Comparison of ENCODE assay signal across 8 cellular contexts in the genomic region with DNA sequence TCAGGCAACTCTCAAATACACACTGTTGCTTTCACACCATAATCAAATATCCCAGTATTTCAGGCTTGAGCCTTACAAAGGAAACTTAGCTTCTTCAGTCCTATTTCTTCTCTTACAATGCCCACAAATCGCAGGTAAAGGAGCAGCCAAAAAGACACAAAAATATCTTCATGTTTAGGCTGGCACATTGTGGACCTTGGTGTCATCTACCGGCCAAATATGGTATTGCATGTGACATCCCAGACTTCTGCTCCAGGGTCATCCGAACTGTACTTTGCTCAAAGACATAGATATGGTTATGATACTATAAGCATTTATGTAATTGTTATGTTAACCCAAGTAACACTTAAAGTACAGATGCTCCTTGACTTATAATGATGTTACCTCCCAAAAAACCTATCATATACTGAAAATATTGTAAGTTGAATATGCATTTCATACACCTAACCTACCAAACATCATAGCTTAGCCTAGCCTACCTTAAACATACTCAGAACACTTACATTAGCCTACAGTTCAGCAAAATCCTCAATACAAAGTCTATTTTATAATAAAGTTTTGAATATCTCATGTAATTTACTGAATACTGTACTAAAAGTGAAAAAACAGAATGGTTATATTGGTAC. TPM values are rescaled to one million over a fixed set of nuclear protein-coding genes. Genes with fewer than 3 reads are reported as not detected.
DNase-seq lines count a peak whose midpoint lies in the region; ATAC-seq and TF ChIP-seq lines count a peak whose summit lies in the region.

No MANE protein-coding gene starts in this region.

- H3K36me3 ChIP-seq in effector memory CD4-positive, alpha-beta T cell (ENCODE audit: control insufficient read depth, insufficient read depth, low read length): no peaks in the 10 kb centered on the region
- no peaks in the 10 kb centered on the region for H3K36me3 ChIP-seq in mucosa of descending colon (ENCODE audit: low read depth)

- peaks cover 3% of the 10 kb centered on the region for H3K27me3 ChIP-seq in effector memory CD4-positive, alpha-beta T cell (replicated peaks; ENCODE audit: control insufficient read depth, insufficient read depth, low read length, poor library complexity, severe bottlenecking)

- H3K9me3 ChIP-seq in effector memory CD4-positive, alpha-beta T cell (ENCODE audit: control insufficient read depth, low read length): no peaks in the 10 kb centered on the region
- H3K9me3 ChIP-seq in mucosa of descending colon: no peaks in the 10 kb centered on the region

- DNase-seq in AG09319 (ENCODE audit: extremely low read depth, low read depth) (peak; percentile 16), NCI-H345 treated with DMSO at 0.1 percent for 48 hours (lab: John Stamatoyannopoulos, UW; ENCODE audit: unreplicated experiment) (peak; percentile 19), mucosa of descending colon (peak in 1 of 3 donors; percentile 75), COR-L47 (lab: John Stamatoyannopoulos, UW) (no peak)
- peak; percentile 38 to 51 for DNase-seq in activated CD4-positive, alpha-beta T cell treated with anti-CD3 and anti-CD28 coated beads, Interleukin-2, amount 50 U/mL, for 4 hours
- DNase-seq in effector memory CD4-positive, alpha-beta T cell: peak; percentile 6 to 24 (median 11)
- peak; percentile 46 for DNase-seq in stimulated activated naive CD8-positive, alpha-beta T cell treated with anti-CD3 and anti-CD28 coated beads, Interleukin-15, Interleukin-2, amounts not matched to agents 100 U/mL and 50 U/mL, for 24 hours

- ATAC-seq in GM18502 (IDR thresholded peaks at IDR 0.05; ENCODE audit: poor library complexity, unreplicated experiment) (peak; percentile 50), mucosa of descending colon (peak; percentile 75)
- no peak for ATAC-seq in stimulated activated naive CD8-positive, alpha-beta T cell treated with anti-CD3 and anti-CD28 coated beads, Interleukin-15, Interleukin-2, amounts not matched to agents 100 U/mL and 50 U/mL, for 24 hours

- H3K4me3 ChIP-seq in effector memory CD4-positive, alpha-beta T cell (ENCODE audit: insufficient read depth, low read depth, low read length, poor library complexity, severe bottlenecking): no peak overlapping the region
- H3K4me3 ChIP-seq in mucosa of descending colon: no peak overlapping the region

- intact Hi-C loops in mucosa of descending colon (cut with DNase I, micrococcal nuclease): loop anchor here in 1 of 2 donors (5.0 kb wide), 1 partner anchor 907 kb away; no protein-coding TSS in a partner anchor

- no peaks in the 10 kb centered on the region for H3K4me1 ChIP-seq in effector memory CD4-positive, alpha-beta T cell (ENCODE audit: control insufficient read depth, insufficient read depth, low read length, poor library complexity, severe bottlenecking)
- H3K4me1 ChIP-seq in mucosa of descending colon (ENCODE audit: low read depth): no peaks in the 10 kb centered on the region

- TF ChIP-seq CTCF in AG09319 (IDR thresholded peaks at IDR 0.05; ENCODE audit: low read depth, low read length) (peak; percentile 92), mucosa of descending colon (IDR thresholded peaks at IDR 0.05) (peak; percentile 92)

- no peak overlapping the region for H3K27ac ChIP-seq in effector memory CD4-positive, alpha-beta T cell (ENCODE audit: insufficient read depth, low read length, poor library complexity, severe bottlenecking)

RNA-seq across cellular contexts. Expression of a gene that starts 4.6 kb away (rescaled TPM):
- not detected for total RNA-seq in mucosa of descending colon

RNA-seq across cellular contexts. Expression of a gene that starts 30.0 kb away (rescaled TPM):
- total RNA-seq in mucosa of descending colon: 10 to 100 TPM in 1 of 3 donors, 1 to 10 TPM in 1, not detected in 1; 4.2 to 11.7 TPM

RNA-seq across cellular contexts. Expression of a gene that starts 43.4 kb away (rescaled TPM):
- total RNA-seq in mucosa of descending colon: 10 to 100 TPM; 12.2 to 62.5 (median 21.8) TPM
